ENCODE assay signal across 1 cellular context in the genomic region with DNA sequence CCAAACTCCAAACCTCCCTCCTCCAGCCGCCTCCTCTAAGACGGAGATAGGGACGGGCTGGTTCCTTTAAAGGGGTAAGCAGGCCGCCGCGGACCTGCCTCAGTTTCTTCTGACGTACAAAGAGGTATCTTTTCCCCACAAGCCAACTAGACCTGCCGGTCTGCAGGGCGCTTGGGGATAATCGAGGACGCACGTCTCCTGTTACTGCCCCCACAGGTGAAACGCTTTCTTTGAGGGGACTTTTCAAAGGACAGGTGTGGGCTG.
TF ChIP-seq lines count a peak whose summit lies in the region.

No MANE protein-coding gene starts in this region.

TF ChIP-seq in HepG2, 621 proteins besides CTCF, POLR2A, EP300 and RAD21 (continued from another document and continues in another):
- TF ChIP-seq, protein P1, sequence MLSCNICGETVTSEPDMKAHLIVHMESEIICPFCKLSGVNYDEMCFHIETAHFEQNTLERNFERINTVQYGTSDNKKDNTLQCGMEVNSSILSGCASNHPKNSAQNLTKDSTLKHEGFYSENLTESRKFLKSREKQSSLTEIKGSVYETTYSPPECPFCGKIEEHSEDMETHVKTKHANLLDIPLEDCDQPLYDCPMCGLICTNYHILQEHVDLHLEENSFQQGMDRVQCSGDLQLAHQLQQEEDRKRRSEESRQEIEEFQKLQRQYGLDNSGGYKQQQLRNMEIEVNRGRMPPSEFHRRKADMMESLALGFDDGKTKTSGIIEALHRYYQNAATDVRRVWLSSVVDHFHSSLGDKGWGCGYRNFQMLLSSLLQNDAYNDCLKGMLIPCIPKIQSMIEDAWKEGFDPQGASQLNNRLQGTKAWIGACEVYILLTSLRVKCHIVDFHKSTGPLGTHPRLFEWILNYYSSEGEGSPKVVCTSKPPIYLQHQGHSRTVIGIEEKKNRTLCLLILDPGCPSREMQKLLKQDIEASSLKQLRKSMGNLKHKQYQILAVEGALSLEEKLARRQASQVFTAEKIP (CRISPR knock-in tag; IDR thresholded peaks at IDR 0.05; ENCODE audit: borderline replicate concordance) = no peak
- no peak for TF ChIP-seq KLF11 (CRISPR knock-in tag; IDR thresholded peaks at IDR 0.05)
- no peak for TF ChIP-seq HDAC6 (IDR thresholded peaks at IDR 0.05; ENCODE audit: low read depth, low read length)
- TF ChIP-seq NAIF1 (CRISPR knock-in tag; IDR thresholded peaks at IDR 0.05; ENCODE audit: borderline replicate concordance) = no peak
- TF ChIP-seq ZNF138 (CRISPR knock-in tag; IDR thresholded peaks at IDR 0.05; ENCODE audit: low read depth) = no peak
- no peak for TF ChIP-seq RBM22 (optimal IDR thresholded peaks at IDR 0.05; ENCODE audit: low read length)
- peak; percentile 33; the same call in 1 of the 2 replicates for TF ChIP-seq ZSCAN5A (CRISPR knock-in tag; IDR thresholded peaks at IDR 0.05; ENCODE audit: borderline replicate concordance)
- no peak for TF ChIP-seq NR2C2 (CRISPR knock-in tag; IDR thresholded peaks at IDR 0.05; ENCODE audit: borderline replicate concordance)
- TF ChIP-seq ZNF367 (CRISPR knock-in tag; IDR thresholded peaks at IDR 0.05; ENCODE audit: borderline replicate concordance) = no peak
- no peak; the same call in 1 of the 2 replicates for TF ChIP-seq SAP130 (CRISPR knock-in tag; IDR thresholded peaks at IDR 0.05; ENCODE audit: low read depth)
- TF ChIP-seq HOXA9 (CRISPR knock-in tag; IDR thresholded peaks at IDR 0.05; ENCODE audit: borderline replicate concordance) = no peak
- no peak for TF ChIP-seq ATF6 (CRISPR knock-in tag; conservative IDR thresholded peaks at IDR 0.05)
- TF ChIP-seq REL (CRISPR knock-in tag; conservative IDR thresholded peaks at IDR 0.05) = 0 out of 2 replicates have a peak, but pooled peaks have one; percentile 38
- TF ChIP-seq LCORL (IDR thresholded peaks at IDR 0.05) = no peak
- TF ChIP-seq LCORL (CRISPR knock-in tag; IDR thresholded peaks at IDR 0.05) = 0 out of 2 replicates have a peak, but pooled peaks have one; percentile 42
- 0 out of 2 replicates have a peak, but pooled peaks have one; percentile 8 for TF ChIP-seq TERF1 (CRISPR knock-in tag; IDR thresholded peaks at IDR 0.05)
- TF ChIP-seq, protein P2, sequence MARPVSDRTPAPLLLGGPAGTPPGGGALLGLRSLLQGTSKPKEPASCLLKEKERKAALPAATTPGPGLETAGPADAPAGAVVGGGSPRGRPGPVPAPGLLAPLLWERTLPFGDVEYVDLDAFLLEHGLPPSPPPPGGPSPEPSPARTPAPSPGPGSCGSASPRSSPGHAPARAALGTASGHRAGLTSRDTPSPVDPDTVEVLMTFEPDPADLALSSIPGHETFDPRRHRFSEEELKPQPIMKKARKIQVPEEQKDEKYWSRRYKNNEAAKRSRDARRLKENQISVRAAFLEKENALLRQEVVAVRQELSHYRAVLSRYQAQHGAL (CRISPR knock-in tag; IDR thresholded peaks at IDR 0.05; ENCODE audit: not compliant biosample characterization) = no peak
- TF ChIP-seq ZNF280B (CRISPR knock-in tag; IDR thresholded peaks at IDR 0.05; ENCODE audit: borderline replicate concordance) = no peak
- no peak for TF ChIP-seq JDP2 (CRISPR knock-in tag; IDR thresholded peaks at IDR 0.05; ENCODE audit: borderline replicate concordance)
- TF ChIP-seq KAT2B (IDR thresholded peaks at IDR 0.05; ENCODE audit: borderline replicate concordance, low read depth, low read length) = no peak
- no peak for TF ChIP-seq ZBTB33 (CRISPR knock-in tag; IDR thresholded peaks at IDR 0.05)
- TF ChIP-seq KAT7 (CRISPR knock-in tag; IDR thresholded peaks at IDR 0.05; ENCODE audit: borderline replicate concordance) = no peak
- TF ChIP-seq ZBTB7A (CRISPR knock-in tag; IDR thresholded peaks at IDR 0.05) = 0 out of 2 replicates have a peak, but pooled peaks have one; percentile 35
- no peak for TF ChIP-seq NFKBIZ (CRISPR knock-in tag; IDR thresholded peaks at IDR 0.05)
- TF ChIP-seq, protein P3, sequence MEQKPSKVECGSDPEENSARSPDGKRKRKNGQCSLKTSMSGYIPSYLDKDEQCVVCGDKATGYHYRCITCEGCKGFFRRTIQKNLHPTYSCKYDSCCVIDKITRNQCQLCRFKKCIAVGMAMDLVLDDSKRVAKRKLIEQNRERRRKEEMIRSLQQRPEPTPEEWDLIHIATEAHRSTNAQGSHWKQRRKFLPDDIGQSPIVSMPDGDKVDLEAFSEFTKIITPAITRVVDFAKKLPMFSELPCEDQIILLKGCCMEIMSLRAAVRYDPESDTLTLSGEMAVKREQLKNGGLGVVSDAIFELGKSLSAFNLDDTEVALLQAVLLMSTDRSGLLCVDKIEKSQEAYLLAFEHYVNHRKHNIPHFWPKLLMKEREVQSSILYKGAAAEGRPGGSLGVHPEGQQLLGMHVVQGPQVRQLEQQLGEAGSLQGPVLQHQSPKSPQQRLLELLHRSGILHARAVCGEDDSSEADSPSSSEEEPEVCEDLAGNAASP (CRISPR knock-in tag; IDR thresholded peaks at IDR 0.05; ENCODE audit: borderline replicate concordance) = 0 out of 2 replicates have a peak, but pooled peaks have one; percentile 5
- TF ChIP-seq ZFP37 (CRISPR knock-in tag; IDR thresholded peaks at IDR 0.05; ENCODE audit: borderline replicate concordance) = no peak
- no peak for TF ChIP-seq ZNF609 (CRISPR knock-in tag; IDR thresholded peaks at IDR 0.05; ENCODE audit: borderline replicate concordance)
- TF ChIP-seq ZNF850 (CRISPR knock-in tag; conservative IDR thresholded peaks at IDR 0.05) = no peak
- TF ChIP-seq ZFY (CRISPR knock-in tag; IDR thresholded peaks at IDR 0.05) = no peak
- no peak for TF ChIP-seq TCF12 (IDR thresholded peaks at IDR 0.05)
- TF ChIP-seq TCF12 (CRISPR knock-in tag; IDR thresholded peaks at IDR 0.05) = 0 out of 2 replicates have a peak, but pooled peaks have one; percentile 13
- TF ChIP-seq ZNF44 (CRISPR knock-in tag; IDR thresholded peaks at IDR 0.05) = no peak
- no peak for TF ChIP-seq BORCS8-MEF2B (CRISPR knock-in tag; IDR thresholded peaks at IDR 0.05)
- peak; percentile 57; the same call in 1 of the 2 replicates for TF ChIP-seq ZNF354B (CRISPR knock-in tag; IDR thresholded peaks at IDR 0.05)
- no peak for TF ChIP-seq DDIT3 (CRISPR knock-in tag; IDR thresholded peaks at IDR 0.05)
- no peak for TF ChIP-seq SIX1 (CRISPR knock-in tag; IDR thresholded peaks at IDR 0.05; ENCODE audit: borderline replicate concordance)
- no peak for TF ChIP-seq HDAC1 (CRISPR knock-in tag; IDR thresholded peaks at IDR 0.05)
